1 cellular context compared by ENCODE assay signal in genomic region chr20:46268131-46268611, GRCh38.
TF ChIP-seq lines count a peak whose summit lies in the region.

No MANE protein-coding gene starts in this region.

TF ChIP-seq in IMR-90, 13 proteins besides CTCF, POLR2A, EP300 and RAD21 (continued from another document):
- TF ChIP-seq, protein P1, sequence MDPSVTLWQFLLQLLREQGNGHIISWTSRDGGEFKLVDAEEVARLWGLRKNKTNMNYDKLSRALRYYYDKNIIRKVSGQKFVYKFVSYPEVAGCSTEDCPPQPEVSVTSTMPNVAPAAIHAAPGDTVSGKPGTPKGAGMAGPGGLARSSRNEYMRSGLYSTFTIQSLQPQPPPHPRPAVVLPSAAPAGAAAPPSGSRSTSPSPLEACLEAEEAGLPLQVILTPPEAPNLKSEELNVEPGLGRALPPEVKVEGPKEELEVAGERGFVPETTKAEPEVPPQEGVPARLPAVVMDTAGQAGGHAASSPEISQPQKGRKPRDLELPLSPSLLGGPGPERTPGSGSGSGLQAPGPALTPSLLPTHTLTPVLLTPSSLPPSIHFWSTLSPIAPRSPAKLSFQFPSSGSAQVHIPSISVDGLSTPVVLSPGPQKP (IDR thresholded peaks at IDR 0.05; ENCODE audit: borderline replicate concordance, low read depth, low read length), result no peak
